1 cellular context compared by ENCODE assay signal in the genomic region with DNA sequence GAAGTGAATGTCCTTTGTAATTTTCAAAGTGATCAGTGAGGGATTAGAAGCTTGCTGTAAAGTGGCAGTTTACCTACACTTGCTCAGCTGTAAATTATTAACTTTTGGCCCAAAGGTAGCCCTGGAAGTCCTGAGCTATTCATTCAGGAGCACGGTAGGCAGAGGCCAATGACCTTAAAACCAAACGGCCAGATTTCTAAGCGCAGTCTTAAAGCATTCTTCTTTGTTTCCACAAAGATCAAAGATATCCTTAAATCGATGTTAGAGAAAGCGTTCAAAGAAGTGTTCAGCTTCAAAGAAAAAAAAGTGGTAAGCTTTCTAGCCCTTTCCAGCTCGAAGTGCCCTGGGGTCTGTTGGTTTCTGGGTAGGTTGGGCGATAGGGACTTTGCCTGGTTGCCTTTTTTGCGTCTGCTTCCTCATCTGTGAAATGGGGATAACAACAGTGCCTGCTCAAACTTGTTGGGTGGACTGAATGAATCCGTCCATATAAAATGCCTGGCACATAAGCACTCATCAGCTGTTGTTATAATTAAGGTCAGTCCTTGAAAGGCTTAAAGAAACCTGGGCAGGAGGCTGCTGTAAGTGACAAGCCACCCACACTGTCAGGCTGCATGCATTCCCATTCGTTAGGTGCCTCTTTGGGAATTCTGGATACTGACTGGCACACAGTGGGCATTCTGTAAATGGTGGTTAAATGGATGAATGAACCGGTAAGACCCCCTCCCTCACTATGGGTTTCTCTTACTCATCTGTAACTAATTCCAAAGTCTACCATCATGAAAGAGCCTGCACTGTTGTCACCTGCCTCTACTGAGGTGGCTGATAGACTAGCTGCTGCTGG.
TF ChIP-seq lines count a peak whose summit lies in the region.

No MANE protein-coding gene starts in this region.

TF ChIP-seq in HepG2, 621 proteins besides CTCF, POLR2A, EP300 and RAD21 (continued from another document and continues in another):
- TF ChIP-seq, protein P1, sequence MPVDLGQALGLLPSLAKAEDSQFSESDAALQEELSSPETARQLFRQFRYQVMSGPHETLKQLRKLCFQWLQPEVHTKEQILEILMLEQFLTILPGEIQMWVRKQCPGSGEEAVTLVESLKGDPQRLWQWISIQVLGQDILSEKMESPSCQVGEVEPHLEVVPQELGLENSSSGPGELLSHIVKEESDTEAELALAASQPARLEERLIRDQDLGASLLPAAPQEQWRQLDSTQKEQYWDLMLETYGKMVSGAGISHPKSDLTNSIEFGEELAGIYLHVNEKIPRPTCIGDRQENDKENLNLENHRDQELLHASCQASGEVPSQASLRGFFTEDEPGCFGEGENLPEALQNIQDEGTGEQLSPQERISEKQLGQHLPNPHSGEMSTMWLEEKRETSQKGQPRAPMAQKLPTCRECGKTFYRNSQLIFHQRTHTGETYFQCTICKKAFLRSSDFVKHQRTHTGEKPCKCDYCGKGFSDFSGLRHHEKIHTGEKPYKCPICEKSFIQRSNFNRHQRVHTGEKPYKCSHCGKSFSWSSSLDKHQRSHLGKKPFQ (CRISPR knock-in tag; IDR thresholded peaks at IDR 0.05; ENCODE audit: insufficient replicate concordance), result peak; percentile 17
- peak; percentile 57 for TF ChIP-seq ZNF24 (IDR thresholded peaks at IDR 0.05)
- TF ChIP-seq ATF7 (IDR thresholded peaks at IDR 0.05), result no peak; the same call in 1 of the 2 replicates
- TF ChIP-seq ATF7 (CRISPR knock-in tag; IDR thresholded peaks at IDR 0.05), result no peak; the same call in 1 of the 2 replicates
- TF ChIP-seq ZNF672 (CRISPR knock-in tag; IDR thresholded peaks at IDR 0.05), result no peak; the same call in 1 of the 2 replicates
- 0 out of 2 replicates have a peak, but pooled peaks have one; percentile 28 for TF ChIP-seq RBAK (CRISPR knock-in tag; IDR thresholded peaks at IDR 0.05)
- peak in 1 of 2 experiments; percentile 47; a peak in 1 of 4 replicates for TF ChIP-seq REST (IDR thresholded peaks at IDR 0.05; ENCODE audit: borderline replicate concordance in 1 of 2, low read depth in 1 of 2, low read length in 2 of 2)
- TF ChIP-seq ELF1 (CRISPR knock-in tag; IDR thresholded peaks at IDR 0.05), result peak; percentile 61
- TF ChIP-seq, protein P2, sequence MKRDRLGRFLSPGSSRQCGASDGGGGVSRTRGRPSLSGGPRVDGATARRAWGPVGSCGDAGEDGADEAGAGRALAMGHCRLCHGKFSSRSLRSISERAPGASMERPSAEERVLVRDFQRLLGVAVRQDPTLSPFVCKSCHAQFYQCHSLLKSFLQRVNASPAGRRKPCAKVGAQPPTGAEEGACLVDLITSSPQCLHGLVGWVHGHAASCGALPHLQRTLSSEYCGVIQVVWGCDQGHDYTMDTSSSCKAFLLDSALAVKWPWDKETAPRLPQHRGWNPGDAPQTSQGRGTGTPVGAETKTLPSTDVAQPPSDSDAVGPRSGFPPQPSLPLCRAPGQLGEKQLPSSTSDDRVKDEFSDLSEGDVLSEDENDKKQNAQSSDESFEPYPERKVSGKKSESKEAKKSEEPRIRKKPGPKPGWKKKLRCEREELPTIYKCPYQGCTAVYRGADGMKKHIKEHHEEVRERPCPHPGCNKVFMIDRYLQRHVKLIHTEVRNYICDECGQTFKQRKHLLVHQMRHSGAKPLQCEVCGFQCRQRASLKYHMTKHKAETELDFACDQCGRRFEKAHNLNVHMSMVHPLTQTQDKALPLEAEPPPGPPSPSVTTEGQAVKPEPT (CRISPR knock-in tag; IDR thresholded peaks at IDR 0.05; ENCODE audit: low read depth), result peak; percentile 98
- TF ChIP-seq, protein P3, sequence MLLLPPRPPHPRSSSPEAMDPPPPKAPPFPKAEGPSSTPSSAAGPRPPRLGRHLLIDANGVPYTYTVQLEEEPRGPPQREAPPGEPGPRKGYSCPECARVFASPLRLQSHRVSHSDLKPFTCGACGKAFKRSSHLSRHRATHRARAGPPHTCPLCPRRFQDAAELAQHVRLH (CRISPR knock-in tag; IDR thresholded peaks at IDR 0.05; ENCODE audit: borderline replicate concordance, low read depth), result peak; percentile 91; the same call in 1 of the 2 replicates
- TF ChIP-seq ADNP (CRISPR knock-in tag; IDR thresholded peaks at IDR 0.05), result peak; percentile 90
- peak; percentile 65; the same call in 1 of the 2 replicates for TF ChIP-seq BORCS8-MEF2B (CRISPR knock-in tag; IDR thresholded peaks at IDR 0.05)
- TF ChIP-seq TSC22D2 (CRISPR knock-in tag; IDR thresholded peaks at IDR 0.05; ENCODE audit: borderline replicate concordance), result 0 out of 2 replicates have a peak, but pooled peaks have one; percentile 51
- TF ChIP-seq NR2F2 (IDR thresholded peaks at IDR 0.05; ENCODE audit: borderline replicate concordance, low read depth), result peak; percentile 93
- TF ChIP-seq ZNF670 (CRISPR knock-in tag; IDR thresholded peaks at IDR 0.05; ENCODE audit: borderline replicate concordance), result peak; percentile 93
- peak; percentile 81; the same call in 1 of the 2 replicates for TF ChIP-seq ZFP36L1 (CRISPR knock-in tag; IDR thresholded peaks at IDR 0.05)
- peak; percentile 50; the same call in 1 of the 2 replicates for TF ChIP-seq GATAD1 (CRISPR knock-in tag; IDR thresholded peaks at IDR 0.05)
- no peak for TF ChIP-seq ARHGAP35 (CRISPR knock-in tag; IDR thresholded peaks at IDR 0.05; ENCODE audit: borderline replicate concordance)
- TF ChIP-seq, protein P4, sequence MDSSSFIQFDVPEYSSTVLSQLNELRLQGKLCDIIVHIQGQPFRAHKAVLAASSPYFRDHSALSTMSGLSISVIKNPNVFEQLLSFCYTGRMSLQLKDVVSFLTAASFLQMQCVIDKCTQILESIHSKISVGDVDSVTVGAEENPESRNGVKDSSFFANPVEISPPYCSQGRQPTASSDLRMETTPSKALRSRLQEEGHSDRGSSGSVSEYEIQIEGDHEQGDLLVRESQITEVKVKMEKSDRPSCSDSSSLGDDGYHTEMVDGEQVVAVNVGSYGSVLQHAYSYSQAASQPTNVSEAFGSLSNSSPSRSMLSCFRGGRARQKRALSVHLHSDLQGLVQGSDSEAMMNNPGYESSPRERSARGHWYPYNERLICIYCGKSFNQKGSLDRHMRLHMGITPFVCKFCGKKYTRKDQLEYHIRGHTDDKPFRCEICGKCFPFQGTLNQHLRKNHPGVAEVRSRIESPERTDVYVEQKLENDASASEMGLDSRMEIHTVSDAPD (CRISPR knock-in tag; IDR thresholded peaks at IDR 0.05), result peak; percentile 88; the same call in 1 of the 2 replicates
- TF ChIP-seq ZMYM3 (CRISPR knock-in tag; IDR thresholded peaks at IDR 0.05), result peak; percentile 100
- TF ChIP-seq GTF2F1 (IDR thresholded peaks at IDR 0.05; ENCODE audit: low read length), result no peak
- peak; percentile 17; the same call in 1 of the 3 replicates for TF ChIP-seq MXI1 (IDR thresholded peaks at IDR 0.05; ENCODE audit: borderline replicate concordance, low read depth, low read length)
- 0 out of 2 replicates have a peak, but pooled peaks have one; percentile 57 for TF ChIP-seq SIX4 (CRISPR knock-in tag; IDR thresholded peaks at IDR 0.05)
- peak; percentile 95; the same call in 1 of the 2 replicates for TF ChIP-seq MIER3 (CRISPR knock-in tag; IDR thresholded peaks at IDR 0.05; ENCODE audit: borderline replicate concordance)
- peak in 1 of 2 experiments; percentile 86; a peak in 3 of 4 replicates for TF ChIP-seq NR2F1 (CRISPR knock-in tag; IDR thresholded peaks at IDR 0.05)
- TF ChIP-seq KDM3A (CRISPR knock-in tag; IDR thresholded peaks at IDR 0.05; ENCODE audit: low read depth), result peak; percentile 89
- 0 out of 2 replicates have a peak, but pooled peaks have one; percentile 37 for TF ChIP-seq THAP9 (CRISPR knock-in tag; IDR thresholded peaks at IDR 0.05; ENCODE audit: borderline replicate concordance)
- peak; percentile 77 for TF ChIP-seq ZNF350 (CRISPR knock-in tag; IDR thresholded peaks at IDR 0.05; ENCODE audit: borderline replicate concordance, low read depth)
- peak; percentile 92 for TF ChIP-seq NFKBIZ (CRISPR knock-in tag; IDR thresholded peaks at IDR 0.05)
- peak; percentile 98 for TF ChIP-seq HMG20A (CRISPR knock-in tag; IDR thresholded peaks at IDR 0.05; ENCODE audit: borderline replicate concordance)
- TF ChIP-seq IRF2 (CRISPR knock-in tag; IDR thresholded peaks at IDR 0.05), result no peak
- TF ChIP-seq TARDBP (CRISPR knock-in tag; IDR thresholded peaks at IDR 0.05), result peak; percentile 59
- TF ChIP-seq PLRG1 (conservative IDR thresholded peaks at IDR 0.05), result no peak
- no peak for TF ChIP-seq THYN1 (CRISPR knock-in tag; IDR thresholded peaks at IDR 0.05; ENCODE audit: borderline replicate concordance, low read depth)
- 0 out of 2 replicates have a peak, but pooled peaks have one; percentile 76 for TF ChIP-seq ZNF713 (CRISPR knock-in tag; IDR thresholded peaks at IDR 0.05)
- peak; percentile 85; the same call in 1 of the 2 replicates for TF ChIP-seq MEF2D (CRISPR knock-in tag; IDR thresholded peaks at IDR 0.05)
- no peak for TF ChIP-seq JARID2 (CRISPR knock-in tag; IDR thresholded peaks at IDR 0.05; ENCODE audit: insufficient replicate concordance)
- TF ChIP-seq ZNF136 (CRISPR knock-in tag; IDR thresholded peaks at IDR 0.05; ENCODE audit: low read depth), result peak; percentile 72; the same call in 1 of the 2 replicates
- peak; percentile 46; the same call in 1 of the 2 replicates for TF ChIP-seq ZNF646 (CRISPR knock-in tag; IDR thresholded peaks at IDR 0.05)
